ENCODE assay signal across 1 cellular context in genomic region chrX:47620303-47620685, GRCh38.
TF ChIP-seq lines count a peak whose summit lies in the region.

No MANE protein-coding gene starts in this region.

TF ChIP-seq in A549, 52 proteins besides CTCF, POLR2A, EP300 and RAD21:
- TF ChIP-seq MAFK (IDR thresholded peaks at IDR 0.05; ENCODE audit: partially characterized antibody) = no peak
- TF ChIP-seq SMC3 (IDR thresholded peaks at IDR 0.05) = no peak
- no peak for TF ChIP-seq PHF8 (IDR thresholded peaks at IDR 0.05; ENCODE audit: borderline replicate concordance, low read depth)
- no peak for TF ChIP-seq NPAS2 (CRISPR knock-in tag; IDR thresholded peaks at IDR 0.05; ENCODE audit: borderline replicate concordance)
- TF ChIP-seq TFCP2L1 (CRISPR knock-in tag; IDR thresholded peaks at IDR 0.05) = no peak
- TF ChIP-seq GATA3 (IDR thresholded peaks at IDR 0.05; ENCODE audit: borderline replicate concordance) = no peak
- no peak for TF ChIP-seq KDM1A (IDR thresholded peaks at IDR 0.05; ENCODE audit: low read depth)
- TF ChIP-seq FOXS1 (CRISPR knock-in tag; IDR thresholded peaks at IDR 0.05) = no peak
- TF ChIP-seq BCL3 (IDR thresholded peaks at IDR 0.05) = no peak
- no peak for TF ChIP-seq FOSL2 (IDR thresholded peaks at IDR 0.05)
- TF ChIP-seq FOSL2 (CRISPR knock-in tag; IDR thresholded peaks at IDR 0.05) = no peak
- no peak for TF ChIP-seq HMGXB4 (CRISPR knock-in tag; IDR thresholded peaks at IDR 0.05; ENCODE audit: borderline replicate concordance)
- no peak for TF ChIP-seq HOXB13 (CRISPR knock-in tag; IDR thresholded peaks at IDR 0.05; ENCODE audit: low read depth)
- no peak for TF ChIP-seq E2F6 (IDR thresholded peaks at IDR 0.05; ENCODE audit: borderline replicate concordance, low read depth)
- TF ChIP-seq ZSCAN20 (CRISPR knock-in tag; IDR thresholded peaks at IDR 0.05) = no peak
- TF ChIP-seq HES2 (IDR thresholded peaks at IDR 0.05) = no peak
- no peak for TF ChIP-seq BHLHE40 (IDR thresholded peaks at IDR 0.05; ENCODE audit: low read depth, low read length)
- TF ChIP-seq RARB (CRISPR knock-in tag; IDR thresholded peaks at IDR 0.05) = no peak
